Comparison of ENCODE assay signal across 1 cellular context in the genomic region with DNA sequence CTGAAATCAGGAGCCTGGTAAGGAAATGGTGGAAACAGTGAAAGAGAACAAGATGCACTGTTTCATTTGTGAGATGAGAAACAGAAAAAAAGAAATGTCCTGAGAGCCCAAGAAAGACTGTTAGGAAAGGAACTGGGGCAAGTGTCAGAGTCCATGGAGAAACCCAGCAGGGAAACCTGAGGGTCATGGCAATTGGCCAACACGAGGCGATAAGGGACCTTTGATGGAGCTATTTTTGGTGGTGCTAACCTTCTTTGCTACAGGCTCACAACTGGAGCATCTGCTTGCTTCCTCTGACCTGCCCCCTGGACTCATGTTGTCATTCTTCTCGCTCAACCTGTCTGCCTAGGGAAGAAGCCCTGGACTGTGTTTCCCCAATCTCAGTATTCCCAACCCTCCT.
A peak's percentile ranks its signal among the peaks of the same experiment; 100 is the strongest.
TF ChIP-seq lines count a peak whose summit lies in the region.

No MANE protein-coding gene starts in this region.

TF ChIP-seq in K562, 482 proteins besides CTCF, POLR2A, EP300 and RAD21:
- TF ChIP-seq MEF2A (IDR thresholded peaks at IDR 0.05; ENCODE audit: control insufficient read depth, low read depth, low read length) (peak; percentile 84), YY1 (IDR thresholded peaks at IDR 0.05; ENCODE audit: borderline replicate concordance in 1 of 3, control insufficient read depth in 1 of 3, extremely low read depth in 1 of 3, insufficient read depth in 3 of 3, insufficient read length in 1 of 3, insufficient replicate concordance in 2 of 3, low read depth in 1 of 3, low read length in 2 of 3) (no peak), CTBP1 (IDR thresholded peaks at IDR 0.05; ENCODE audit: borderline replicate concordance) (0 out of 2 replicates have a peak, but pooled peaks have one; percentile 12), SMAD4 (CRISPR knock-in tag; conservative IDR thresholded peaks at IDR 0.05) (0 out of 2 replicates have a peak, but pooled peaks have one; percentile 26), TCF7 (IDR thresholded peaks at IDR 0.05; ENCODE audit: borderline replicate concordance) (peak; percentile 21; the same call in 1 of the 2 replicates), NFIC (IDR thresholded peaks at IDR 0.05) (peak; percentile 91), MEF2D (tag; conservative IDR thresholded peaks at IDR 0.05; ENCODE audit: low read depth) (peak; percentile 83), PHF8 (IDR thresholded peaks at IDR 0.05; ENCODE audit: borderline replicate concordance, low read length) (no peak), L3MBTL2 (IDR thresholded peaks at IDR 0.05) (0 out of 2 replicates have a peak, but pooled peaks have one; percentile 21)
- TF ChIP-seq, protein P1, sequence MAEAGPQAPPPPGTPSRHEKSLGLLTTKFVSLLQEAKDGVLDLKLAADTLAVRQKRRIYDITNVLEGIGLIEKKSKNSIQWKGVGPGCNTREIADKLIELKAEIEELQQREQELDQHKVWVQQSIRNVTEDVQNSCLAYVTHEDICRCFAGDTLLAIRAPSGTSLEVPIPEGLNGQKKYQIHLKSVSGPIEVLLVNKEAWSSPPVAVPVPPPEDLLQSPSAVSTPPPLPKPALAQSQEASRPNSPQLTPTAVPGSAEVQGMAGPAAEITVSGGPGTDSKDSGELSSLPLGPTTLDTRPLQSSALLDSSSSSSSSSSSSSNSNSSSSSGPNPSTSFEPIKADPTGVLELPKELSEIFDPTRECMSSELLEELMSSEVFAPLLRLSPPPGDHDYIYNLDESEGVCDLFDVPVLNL (CRISPR knock-in tag; IDR thresholded peaks at IDR 0.05; ENCODE audit: low read depth), result no peak
- TF ChIP-seq, protein P2, sequence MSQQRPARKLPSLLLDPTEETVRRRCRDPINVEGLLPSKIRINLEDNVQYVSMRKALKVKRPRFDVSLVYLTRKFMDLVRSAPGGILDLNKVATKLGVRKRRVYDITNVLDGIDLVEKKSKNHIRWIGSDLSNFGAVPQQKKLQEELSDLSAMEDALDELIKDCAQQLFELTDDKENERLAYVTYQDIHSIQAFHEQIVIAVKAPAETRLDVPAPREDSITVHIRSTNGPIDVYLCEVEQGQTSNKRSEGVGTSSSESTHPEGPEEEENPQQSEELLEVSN (IDR thresholded peaks at IDR 0.05; ENCODE audit: borderline replicate concordance in 1 of 2, extremely low read depth in 1 of 2, insufficient read depth in 1 of 2, insufficient read length in 1 of 2, low read depth in 1 of 2, low read length in 1 of 2, poor library complexity in 1 of 2, severe bottlenecking in 1 of 2), result peak in 1 of 2 experiments; percentile 50
TF ChIP-seq in K562: peak in this region for 8.
